Comparison of ENCODE assay signal across 10 cellular contexts in the genomic region with DNA sequence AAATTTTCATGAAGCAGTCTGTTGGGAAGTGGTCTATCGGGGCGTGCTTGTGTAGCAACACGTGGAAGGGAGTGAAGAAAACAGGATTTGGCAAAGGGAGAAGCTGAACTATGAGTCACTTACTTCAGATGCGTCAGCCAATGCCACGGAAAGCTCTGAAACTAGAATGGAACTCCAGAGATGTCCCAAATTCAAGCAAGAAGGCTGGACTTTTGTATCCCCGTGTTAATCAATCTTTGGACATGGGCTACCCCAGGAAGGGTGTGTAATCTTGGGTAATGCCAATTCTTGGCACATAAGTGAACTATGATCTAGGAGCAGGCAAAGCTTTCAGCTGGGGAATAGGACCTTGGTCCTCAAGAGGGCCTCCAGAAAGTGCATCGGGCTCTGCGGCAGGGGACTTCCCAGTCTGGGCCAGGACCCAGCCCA.
A peak's percentile ranks its signal among the peaks of the same experiment; 100 is the strongest.
DNase-seq lines count a peak whose midpoint lies in the region; ATAC-seq and TF ChIP-seq lines count a peak whose summit lies in the region.
"Had no signal": no experiment of that assay in that cellular context is flagged by ENCODE, and none has a peak within 500 bp of the region (broad histone marks: within the 10 kb centered on the region; RNA-seq: fewer than 3 reads in every experiment).

No MANE protein-coding gene starts in this region.

- TF ChIP-seq CTCF in coronary artery (IDR thresholded peaks at IDR 0.05): no peak

- peak overlapping the region; percentile 91 for H3K27ac ChIP-seq in ACC112 (ENCODE audit: low read depth, low read length)
- peak overlapping the region in 1 of 2 donors; percentile 52 for H3K27ac ChIP-seq in coronary artery
- no peak overlapping the region for H3K27ac ChIP-seq in naive thymus-derived CD4-positive, alpha-beta T cell (ENCODE audit: low read depth, low read length)

- no peak overlapping the region for H3K4me3 Mint-ChIP-seq in naive thymus-derived CD4-positive, alpha-beta T cell
- no peak overlapping the region for H3K4me3 Mint-ChIP-seq in naive thymus-derived CD8-positive, alpha-beta T cell

- DNase-seq in MG63: peak; percentile 70
- peak; percentile 73 for DNase-seq in coronary artery (ENCODE audit: low spot score)
- no peak for DNase-seq in naive thymus-derived CD4-positive, alpha-beta T cell
- DNase-seq in DMS 273 (lab: John Stamatoyannopoulos, UW; ENCODE audit: unreplicated experiment): no peak
- DNase-seq in naive thymus-derived CD8-positive, alpha-beta T cell: no peak
- DNase-seq in NCI-H748 treated with DMSO at 0.1 percent for 48 hours (lab: John Stamatoyannopoulos, UW): no peak
- DNase-seq: COR-L47, NCI-H2171 treated with DMSO at 0.1 percent for 48 hours had no signal

- peak overlapping the region; percentile 42 for H2AFZ ChIP-seq in ACC112 (ENCODE audit: low read length, unreplicated experiment)

- no peaks in the 10 kb centered on the region for H3K79me2 ChIP-seq in ACC112 (ENCODE audit: control insufficient read depth, insufficient read depth, low read length, unreplicated experiment)

- peaks cover 0 to 13% (median 0%) of the 10 kb centered on the region in 11 donors for H3K9me3 Mint-ChIP-seq in naive thymus-derived CD4-positive, alpha-beta T cell
- peaks cover 0 to 3% (median 0%) of the 10 kb centered on the region in 9 donors for H3K9me3 Mint-ChIP-seq in naive thymus-derived CD8-positive, alpha-beta T cell

- H3K27me3 Mint-ChIP-seq in naive thymus-derived CD4-positive, alpha-beta T cell: peaks cover 0 to 14% (median 5%) of the 10 kb centered on the region in 5 donors
- H3K27me3 Mint-ChIP-seq in naive thymus-derived CD8-positive, alpha-beta T cell: peaks cover 0 to 8% (median 4%) of the 10 kb centered on the region in 5 donors

- H3K4me1 ChIP-seq in ACC112 (ENCODE audit: control insufficient read depth, insufficient read depth, low read length, unreplicated experiment): peaks cover 48% of the 10 kb centered on the region
- peaks cover 0 to 4% of the 10 kb centered on the region in 2 donors for H3K4me1 ChIP-seq in naive thymus-derived CD4-positive, alpha-beta T cell (ENCODE audit: control insufficient read depth in 2 of 2, insufficient read depth in 2 of 2, low read length in 2 of 2)

- H3K4me1 Mint-ChIP-seq in naive thymus-derived CD4-positive, alpha-beta T cell: peaks cover 0 to 36% (median 0%) of the 10 kb centered on the region in 7 donors
- peaks cover 0 to 21% (median 2%) of the 10 kb centered on the region in 4 donors for H3K4me1 Mint-ChIP-seq in naive thymus-derived CD8-positive, alpha-beta T cell

- H3K4me3 ChIP-seq in ACC112 (ENCODE audit: low read depth, low read length) (peak overlapping the region; percentile 49), MG63 (no peak overlapping the region), coronary artery (no peak overlapping the region)
- no peak overlapping the region for H3K4me3 ChIP-seq in naive thymus-derived CD4-positive, alpha-beta T cell (ENCODE audit: low read length)

- H3K9me3 ChIP-seq in MG63: no peaks in the 10 kb centered on the region; the same call in 1 of the 2 replicates
- no peaks in the 10 kb centered on the region for H3K9me3 ChIP-seq in naive thymus-derived CD4-positive, alpha-beta T cell (ENCODE audit: control insufficient read depth in 2 of 3, low read length in 3 of 3)

- CTCF ChIA-PET in naive thymus-derived CD4-positive, alpha-beta T cell (lab: Charles Lee): no interaction called here

- H3K27ac Mint-ChIP-seq in naive thymus-derived CD4-positive, alpha-beta T cell: no peak overlapping the region
- H3K27ac Mint-ChIP-seq in naive thymus-derived CD8-positive, alpha-beta T cell: no peak overlapping the region

- ATAC-seq in naive thymus-derived CD4-positive, alpha-beta T cell: peak; percentile 36
- ATAC-seq in naive thymus-derived CD8-positive, alpha-beta T cell: no peak
- no peak for ATAC-seq in HG02678 (IDR thresholded peaks at IDR 0.05; ENCODE audit: unreplicated experiment)

- intact Hi-C loops in naive thymus-derived CD4-positive, alpha-beta T cell (cut with micrococcal nuclease): no loop called here

- POLR2A ChIA-PET in naive thymus-derived CD4-positive, alpha-beta T cell (lab: Charles Lee): no interaction called here
- POLR2A ChIA-PET in naive thymus-derived CD8-positive, alpha-beta T cell (lab: Charles Lee): no interaction called here

- H3K27me3 ChIP-seq in ACC112 (ENCODE audit: insufficient read depth, low read length) (no peaks in the 10 kb centered on the region), MG63 (no peaks in the 10 kb centered on the region)
- no peaks in the 10 kb centered on the region for H3K27me3 ChIP-seq in naive thymus-derived CD4-positive, alpha-beta T cell (ENCODE audit: control insufficient read depth in 2 of 2, insufficient read depth in 2 of 2, low read length in 2 of 2)

- H3K36me3 Mint-ChIP-seq in naive thymus-derived CD4-positive, alpha-beta T cell: peaks cover 0 to 12% (median 0%) of the 10 kb centered on the region in 5 donors
- H3K36me3 Mint-ChIP-seq in naive thymus-derived CD8-positive, alpha-beta T cell: no peaks in the 10 kb centered on the region

- H3K36me3 ChIP-seq in ACC112 (ENCODE audit: insufficient read depth, low read length): no peaks in the 10 kb centered on the region
- H3K36me3 ChIP-seq in MG63: no peaks in the 10 kb centered on the region
- no peaks in the 10 kb centered on the region for H3K36me3 ChIP-seq in naive thymus-derived CD4-positive, alpha-beta T cell (ENCODE audit: control insufficient read depth in 2 of 3, insufficient read depth in 3 of 3, low read length in 3 of 3)

Comparison
In these comparisons a context has a peak if more than half of its experiments do, and no peak if none do; other contexts are left out.
1. DNase-seq: peak in MG63 (single experiment) and coronary artery (single experiment); none in naive thymus-derived CD4-positive, alpha-beta T cell (0 of 9), DMS 273 (single experiment), naive thymus-derived CD8-positive, alpha-beta T cell (0 of 10) and NCI-H748 treated with DMSO at 0.1 percent for 48 hours (single experiment).